17 cellular contexts compared by ENCODE assay signal in the genomic region with DNA sequence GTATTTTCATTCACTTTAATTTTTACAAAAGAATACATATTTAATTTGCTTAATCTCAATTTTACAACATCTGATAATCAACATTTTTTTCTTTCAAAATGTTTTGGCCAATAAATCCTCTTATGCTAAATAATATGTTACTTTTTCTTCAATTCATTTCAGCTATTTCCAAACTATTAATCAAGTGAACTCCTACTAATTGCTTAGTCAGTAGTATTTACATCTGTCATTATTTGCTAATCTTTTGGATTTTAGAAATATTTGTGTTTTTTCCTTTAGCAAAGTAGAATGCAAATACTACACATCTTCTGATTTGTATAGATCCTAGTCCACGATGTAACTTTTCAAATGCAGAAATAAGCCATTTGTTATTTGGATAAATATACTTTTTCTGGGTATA. TPM values are rescaled to one million over a fixed set of nuclear protein-coding genes. Genes with fewer than 3 reads are reported as not detected.
A peak's percentile ranks its signal among the peaks of the same experiment; 100 is the strongest.
DNase-seq lines count a peak whose midpoint lies in the region; ATAC-seq and TF ChIP-seq lines count a peak whose summit lies in the region.
"Had no signal": no experiment of that assay in that cellular context is flagged by ENCODE, and none has a peak within 500 bp of the region (broad histone marks: within the 10 kb centered on the region; RNA-seq: fewer than 3 reads in every experiment).

No MANE protein-coding gene starts in this region.

- 64% methylated on average over 1 of the region's 1 CpG for WGBS in SK-N-SH (ENCODE audit: low lambda C conversion rate)
- 100% methylated on average over 1 of the region's 1 CpG for WGBS in mammary epithelial cell (ENCODE audit: low coverage, missing lambda C conversion rate)

- H4K20me1 ChIP-seq in SK-N-SH (ENCODE audit: insufficient read depth) (peaks cover 10% of the 10 kb centered on the region; the same call in 1 of the 2 replicates), mammary epithelial cell (ENCODE audit: insufficient read depth, low read length) (no peaks in the 10 kb centered on the region)

- H3K4me1 ChIP-seq in SK-N-SH (ENCODE audit: control insufficient read depth in 1 of 2, insufficient read depth in 2 of 2, low read depth in 1 of 2, low read length in 1 of 2), result peaks cover 7 to 12% of the 10 kb centered on the region in 2 experiments; a peak in 3 of 4 replicates
- H3K4me1 ChIP-seq in mammary epithelial cell (ENCODE audit: insufficient read depth, low read length), result peaks cover 4% of the 10 kb centered on the region
- peaks cover 0 to 33% (median 20%) of the 10 kb centered on the region in 5 donors for H3K4me1 ChIP-seq in subcutaneous abdominal adipose tissue (ENCODE audit: control insufficient read depth in 5 of 5, insufficient read depth in 5 of 5, low read length in 5 of 5)

- TF ChIP-seq EP300 in SK-N-SH (IDR thresholded peaks at IDR 0.05; ENCODE audit: borderline replicate concordance in 1 of 2, low read depth in 1 of 2, low read length in 1 of 2), result no peak

- H3K27ac ChIP-seq in SK-N-SH (ENCODE audit: low read depth in 2 of 2, low read length in 1 of 2), result peak overlapping the region; percentile 98 to 99
- no peak overlapping the region for H3K27ac ChIP-seq in mammary epithelial cell (ENCODE audit: insufficient read depth, low read depth, low read length)
- peak overlapping the region; percentile 95 for H3K27ac ChIP-seq in subcutaneous abdominal adipose tissue (ENCODE audit: low read depth, low read length)

- peaks cover 0 to 8% of the 10 kb centered on the region in 2 experiments for H3K36me3 ChIP-seq in SK-N-SH (replicated peaks in 1 of 2; ENCODE audit: control insufficient read depth in 1 of 2, insufficient read depth in 2 of 2, low read length in 1 of 2)
- no peaks in the 10 kb centered on the region for H3K36me3 ChIP-seq in mammary epithelial cell (ENCODE audit: insufficient read depth, low read length)
- no peaks in the 10 kb centered on the region for H3K36me3 ChIP-seq in subcutaneous abdominal adipose tissue (ENCODE audit: control insufficient read depth in 5 of 5, insufficient read depth in 5 of 5, low read length in 5 of 5)

- H2AFZ ChIP-seq in SK-N-SH (ENCODE audit: low read depth) (peak overlapping the region; percentile 95), mammary epithelial cell (ENCODE audit: low read depth, low read length) (no peak overlapping the region)

- H3K4me3 ChIP-seq in SK-N-SH (ENCODE audit: low read depth in 2 of 2, low read length in 1 of 2) (no peak overlapping the region), mammary epithelial cell (replicated peaks in 1 of 3; ENCODE audit: insufficient read depth in 1 of 3, low read depth in 2 of 3, low read length in 3 of 3) (peak overlapping the region in 2 of 3 experiments; percentile 79 to 96), subcutaneous abdominal adipose tissue (ENCODE audit: low read depth in 1 of 5, low read length in 5 of 5) (no peak overlapping the region)

- no peak for TF ChIP-seq RAD21 in SK-N-SH (IDR thresholded peaks at IDR 0.05; ENCODE audit: low read length)

- CTCF ChIA-PET in SK-N-SH (lab: Yijun Ruan, JAX) (interaction anchor here (6.1 to 6.3 kb wide), 2 partner anchors 122 to 205 kb away, joined by 33 to 76 read pairs; no protein-coding TSS in a partner anchor), mammary epithelial cell (lab: Charles Lee; ENCODE audit: low non-redundant PET) (no interaction called here)

- no peaks in the 10 kb centered on the region for H3K27me3 Mint-ChIP-seq in nephron progenitor cell (ENCODE audit: low read depth, poor library complexity)

- in situ Hi-C loops in mammary epithelial cell (cut with MboI; ENCODE audit: low sequenced_read_pairs in 2 of 2), result loop anchor here in 1 of 2 donors (5.0 kb wide), 1 partner anchor 203 kb away; no protein-coding TSS in a partner anchor

- intact Hi-C loops in mammary epithelial cell (cut with micrococcal nuclease), result no loop called here

- H3F3A ChIP-seq in SK-N-SH (replicated peaks; ENCODE audit: insufficient read depth), result peaks cover 12% of the 10 kb centered on the region

- TF ChIP-seq CTCF in SK-N-SH (IDR thresholded peaks at IDR 0.05) (no peak), mammary epithelial cell (conservative IDR thresholded peaks at IDR 0.05 in 1 of 2, IDR thresholded peaks at IDR 0.05 in 1 of 2; ENCODE audit: extremely low read depth in 1 of 2, insufficient read depth in 1 of 2, low read depth in 1 of 2, low read length in 2 of 2) (no peak), nephron progenitor cell (IDR thresholded peaks at IDR 0.05) (no peak)

- H3K27me3 ChIP-seq in SK-N-SH (ENCODE audit: insufficient read depth) (no peaks in the 10 kb centered on the region), mammary epithelial cell (ENCODE audit: insufficient read depth, low read length) (no peaks in the 10 kb centered on the region), subcutaneous abdominal adipose tissue (ENCODE audit: control insufficient read depth in 5 of 5, insufficient read depth in 4 of 5, low read length in 5 of 5) (no peaks in the 10 kb centered on the region)

- peaks cover 22% of the 10 kb centered on the region for H3K9me3 Mint-ChIP-seq in nephron progenitor cell
- H3K9me3 Mint-ChIP-seq: activated naive CD8-positive, alpha-beta T cell treated with anti-CD3 and anti-CD28 coated beads, Interleukin-2, amount 10 ng/mL, durations not matched to agents 7 days and 5 days; activated T-helper 1 cell treated with anti-CD3 and anti-CD28 coated beads, Interleukin-12 subunit alpha, Interleukin-12 subunit beta, Interleukin-2, Interleukin-4 antibody, amounts not matched to agents 30 ng/mL and 10 ng/mL and 1 ng/mL, durations not matched to agents 14 hours and 24 hours and 36 hours; CD4-positive, alpha-beta memory T cell had no signal

- peaks cover 16% of the 10 kb centered on the region for H3K36me3 Mint-ChIP-seq in nephron progenitor cell (ENCODE audit: low read depth)
- H3K36me3 Mint-ChIP-seq: activated naive CD8-positive, alpha-beta T cell treated with anti-CD3 and anti-CD28 coated beads, Interleukin-2, amount 10 ng/mL, durations not matched to agents 7 days and 5 days had no signal

- ATAC-seq in SK-N-SH treated with all-trans-retinoic acid at 6 μM for 48 hours (no peak), GM18907 (IDR thresholded peaks at IDR 0.05; ENCODE audit: unreplicated experiment) (no peak), HG03159 (IDR thresholded peaks at IDR 0.05; ENCODE audit: unreplicated experiment) (no peak)

- H3K9me3 ChIP-seq in SK-N-SH, result peaks cover 6% of the 10 kb centered on the region; the same call in 1 of the 2 replicates
- no peaks in the 10 kb centered on the region for H3K9me3 ChIP-seq in mammary epithelial cell (replicated peaks; ENCODE audit: insufficient read depth, low read length)
- H3K9me3 ChIP-seq in subcutaneous abdominal adipose tissue (ENCODE audit: control insufficient read depth in 5 of 5, low read length in 5 of 5), result no peaks in the 10 kb centered on the region

- dilution Hi-C loops in mammary epithelial cell (cut with HindIII; ENCODE audit: low sequenced_read_pairs), result loop anchor here (25.0 kb wide), 1 partner anchor 453 kb away; no protein-coding TSS in a partner anchor

- peak overlapping the region; percentile 72 for H3K27ac Mint-ChIP-seq in nephron progenitor cell
- H3K27ac Mint-ChIP-seq: activated naive CD8-positive, alpha-beta T cell treated with anti-CD3 and anti-CD28 coated beads, Interleukin-2, amount 10 ng/mL, durations not matched to agents 7 days and 5 days; activated T-helper 1 cell treated with anti-CD3 and anti-CD28 coated beads, Interleukin-12 subunit alpha, Interleukin-12 subunit beta, Interleukin-2, Interleukin-4 antibody, amounts not matched to agents 30 ng/mL and 10 ng/mL and 1 ng/mL, durations not matched to agents 14 hours and 24 hours and 36 hours had no signal

- POLR2A ChIA-PET in SK-N-SH (lab: Yijun Ruan, JAX), result no interaction called here

- no peak for DNase-seq in SK-N-SH
- DNase-seq in mammary epithelial cell, result no peak
- DNase-seq in nephron progenitor cell, result no peak
- no peak for DNase-seq in middle frontal gyrus (ENCODE audit: extremely low spot score, low spot score)
- DNase-seq: activated CD4-positive, CD25-positive, alpha-beta regulatory T cell; activated naive CD8-positive, alpha-beta T cell treated with anti-CD3 and anti-CD28 coated beads, Interleukin-2, amount 10 ng/mL, durations not matched to agents 7 days and 5 days; CD4-positive, alpha-beta memory T cell; NK-92 treated with Interleukin-12 subunit alpha and Interleukin-12 subunit beta, amount 100 ng/mL, for 24 hours; SHP77 treated with DMSO at 0.1 percent for 48 hours; stimulated activated CD4-positive, alpha-beta T cell treated with anti-CD3 and anti-CD28 coated beads, Interleukin-12 subunit alpha, Interleukin-12 subunit beta, amount 100 ng/mL, for 4 hours; stimulated activated naive CD4-positive, alpha-beta T cell; T-helper 2 cell had no signal

- no peaks in the 10 kb centered on the region for H3K9me2 ChIP-seq in SK-N-SH

- H3K4me1 Mint-ChIP-seq in nephron progenitor cell, result peaks cover 29% of the 10 kb centered on the region

- H3K9ac ChIP-seq in SK-N-SH (peak overlapping the region; percentile 99; the same call in 1 of the 2 replicates), mammary epithelial cell (ENCODE audit: insufficient read depth, low read length) (no peak overlapping the region), subcutaneous abdominal adipose tissue (ENCODE audit: low read length in 5 of 5) (no peak overlapping the region)

- H3K4me2 ChIP-seq in SK-N-SH (peak overlapping the region; percentile 82), mammary epithelial cell (ENCODE audit: insufficient read depth, low read depth, low read length) (peak overlapping the region; percentile 98)

- peak overlapping the region; percentile 99 for H3K4me3 Mint-ChIP-seq in nephron progenitor cell
- H3K4me3 Mint-ChIP-seq: activated naive CD8-positive, alpha-beta T cell treated with anti-CD3 and anti-CD28 coated beads, Interleukin-2, amount 10 ng/mL, durations not matched to agents 7 days and 5 days; activated T-helper 1 cell treated with anti-CD3 and anti-CD28 coated beads, Interleukin-12 subunit alpha, Interleukin-12 subunit beta, Interleukin-2, Interleukin-4 antibody, amounts not matched to agents 30 ng/mL and 10 ng/mL and 1 ng/mL, durations not matched to agents 14 hours and 24 hours and 36 hours had no signal

- peaks cover 33% of the 10 kb centered on the region for H3K79me2 ChIP-seq in SK-N-SH (ENCODE audit: insufficient read depth)
- H3K79me2 ChIP-seq in mammary epithelial cell (ENCODE audit: insufficient read depth, low read length), result peaks cover 32% of the 10 kb centered on the region

- BruUV-seq in mammary epithelial cell (replicated peaks; lab: Mats Ljungman, UMichigan), result no TSS peak

TF ChIP-seq in SK-N-SH, 30 proteins besides CTCF, POLR2A, EP300 and RAD21 (continues in another document):
- TF ChIP-seq CHD2 (IDR thresholded peaks at IDR 0.05; ENCODE audit: low read length, partially characterized antibody), result no peak

RNA-seq across cellular contexts. Expression of a gene that starts 1.6 kb away (rescaled TPM):
- polyA plus RNA-seq in SK-N-SH (2012; rRNA removed) (19.9 and 27.9 TPM in 2 replicates), mammary epithelial cell (52.1 TPM)
- polyA plus RNA-seq in SK-N-SH (2012; cell fraction: cytosol; rRNA removed), result 29.4 and 36.6 TPM in 2 replicates
- polyA plus RNA-seq in SK-N-SH (2012; cell fraction: nucleus; rRNA removed), result 11.4 and 27.7 TPM in 2 replicates
- total RNA-seq in mammary epithelial cell, result 100 to 1,000 TPM; 126 to 179 TPM
- polyA minus RNA-seq in mammary epithelial cell, result 181 TPM

Comparison
In these comparisons a context has a peak if more than half of its experiments do, and no peak if none do; other contexts are left out.
1. H3K4me3 ChIP-seq: peak in mammary epithelial cell (2 of 3); none in SK-N-SH (0 of 2) and subcutaneous abdominal adipose tissue (0 of 5).